Comparison of ENCODE assay signal across 11 cellular contexts in genomic region chr2:110105608-110106467, GRCh38. TPM values are rescaled to one million over a fixed set of nuclear protein-coding genes. Genes with fewer than 3 reads are reported as not detected.
A peak's percentile ranks its signal among the peaks of the same experiment; 100 is the strongest.
DNase-seq lines count a peak whose midpoint lies in the region; ATAC-seq, FAIRE-seq and TF ChIP-seq lines count a peak whose summit lies in the region.
"Had no signal": no experiment of that assay in that cellular context is flagged by ENCODE, and none has a peak within 500 bp of the region (broad histone marks: within the 10 kb centered on the region; RNA-seq: fewer than 3 reads in every experiment).

No MANE protein-coding gene starts in this region.

- peak overlapping the region; percentile 96 for H2AK5ac ChIP-seq in IMR-90 (ENCODE audit: low read depth, low read length)
- no peak overlapping the region for H2AK5ac ChIP-seq in neuronal stem cell (ENCODE audit: low read depth, low read length)

- intact Hi-C loops in Calu3 (cut with micrococcal nuclease; ENCODE audit: unreplicated experiment): loop anchor here (2.0 kb wide), 1 partner anchor 51 kb away; no protein-coding TSS in a partner anchor
- intact Hi-C loops in IMR-90 (cut with micrococcal nuclease): no loop called here
- intact Hi-C loops in pancreas (cut with DNase I): no loop called here

- H4K20me1 ChIP-seq in IMR-90 (ENCODE audit: insufficient read depth, low read length): no peaks in the 10 kb centered on the region
- no peaks in the 10 kb centered on the region for H4K20me1 ChIP-seq in MM.1S (ENCODE audit: insufficient read depth, low read length)

- H3K9me3 ChIP-seq in IMR-90 (ENCODE audit: control insufficient read depth, insufficient read depth, low read length) (no peaks in the 10 kb centered on the region), pancreas (no peaks in the 10 kb centered on the region), MM.1S (replicated peaks; ENCODE audit: insufficient read depth, low read length) (no peaks in the 10 kb centered on the region), neuronal stem cell (replicated peaks in 1 of 2; ENCODE audit: control insufficient read depth in 2 of 2, insufficient read depth in 1 of 2, low read depth in 1 of 2, low read length in 2 of 2) (no peaks in the 10 kb centered on the region)

- H2AK9ac ChIP-seq in IMR-90 (replicated peaks; ENCODE audit: low read depth, low read length, poor library complexity): peak overlapping the region; percentile 11

- peaks cover 95% of the 10 kb centered on the region for H3K4me1 Mint-ChIP-seq in Calu3 (ENCODE audit: low read depth, unreplicated experiment)

- H2BK120ac ChIP-seq in IMR-90 (ENCODE audit: low read depth, low read length): peak overlapping the region; percentile 85
- H2BK120ac ChIP-seq in neuronal stem cell (ENCODE audit: low read depth, low read length): no peak overlapping the region

- ATAC-seq in IMR-90 (ENCODE audit: low read depth) (no peak; the same call in 1 of the 2 replicates), pancreas (peak; percentile 44 to 60 (median 56))

- H3K9me2 ChIP-seq in MM.1S (replicated peaks; ENCODE audit: insufficient read depth, low read length): no peaks in the 10 kb centered on the region

- no peaks in the 10 kb centered on the region for H3K36me3 ChIP-seq in IMR-90 (ENCODE audit: control insufficient read depth, insufficient read depth, low read length)
- H3K36me3 ChIP-seq in pancreas: no peaks in the 10 kb centered on the region
- H3K36me3 ChIP-seq in MM.1S (replicated peaks; ENCODE audit: insufficient read depth, low read length): no peaks in the 10 kb centered on the region
- H3K36me3 ChIP-seq in neuronal stem cell (replicated peaks in 1 of 2; ENCODE audit: control insufficient read depth in 2 of 2, insufficient read depth in 2 of 2, low read length in 2 of 2): no peaks in the 10 kb centered on the region

- H3K27ac ChIP-seq in IMR-90 (ENCODE audit: insufficient read depth, low read length) (peak overlapping the region; percentile 60), pancreas (peak overlapping the region in 3 of 4 donors; percentile 26 to 75 (median 74)), MM.1S (ENCODE audit: low read length) (no peak overlapping the region), neuronal stem cell (replicated peaks; ENCODE audit: low read length) (no peak overlapping the region)

- H2BK20ac ChIP-seq in IMR-90 (ENCODE audit: low read depth, low read length): peak overlapping the region; percentile 75

- H4K5ac ChIP-seq in IMR-90 (ENCODE audit: low read depth, low read length): peak overlapping the region; percentile 83

- dilution Hi-C loops in IMR-90 (cut with HindIII; ENCODE audit: low sequenced_read_pairs, unreplicated experiment): no loop called here

- H3K4me3 ChIP-seq in IMR-90 (ENCODE audit: insufficient read depth, low read depth, low read length) (no peak overlapping the region), choroid plexus epithelial cell (ENCODE audit: low read depth, low read length) (no peak overlapping the region), pancreas (no peak overlapping the region), MM.1S (ENCODE audit: low read length) (no peak overlapping the region), neuronal stem cell (ENCODE audit: low read length in 2 of 2) (no peak overlapping the region)

- H3K18ac ChIP-seq in IMR-90 (ENCODE audit: low read depth, low read length): peak overlapping the region; percentile 75
- H3K18ac ChIP-seq in neuronal stem cell (ENCODE audit: low read length): no peak overlapping the region

- H4K8ac ChIP-seq in IMR-90 (ENCODE audit: low read depth in 2 of 2, low read length in 2 of 2) (peak overlapping the region; percentile 63 to 80; a peak in 3 of 4 replicates), neuronal stem cell (ENCODE audit: low read depth, low read length) (no peak overlapping the region)

- TF ChIP-seq CTCF in Calu3 (IDR thresholded peaks at IDR 0.05; ENCODE audit: unreplicated experiment) (no peak), IMR-90 (conservative IDR thresholded peaks at IDR 0.05; ENCODE audit: low read depth, low read length) (no peak), choroid plexus epithelial cell (conservative IDR thresholded peaks at IDR 0.05; ENCODE audit: low read depth, low read length) (no peak), pancreas (IDR thresholded peaks at IDR 0.05) (no peak), MM.1S (IDR thresholded peaks at IDR 0.05; ENCODE audit: low read length) (no peak)

- peak overlapping the region; percentile 81 for H2BK5ac ChIP-seq in IMR-90 (ENCODE audit: low read depth, low read length, poor library complexity, severe bottlenecking)
- H2BK5ac ChIP-seq in neuronal stem cell (ENCODE audit: low read length): no peak overlapping the region

- BruUV-seq in Calu3 (replicated peaks; lab: Mats Ljungman, UMichigan): no TSS peak
- no TSS peak for BruUV-seq in IMR-90 (replicated peaks; lab: Mats Ljungman, UMichigan)

- peak overlapping the region; percentile 48 for H3K4me3 Mint-ChIP-seq in Calu3 (ENCODE audit: low read depth, unreplicated experiment)

- no peak overlapping the region for H2BK12ac ChIP-seq in neuronal stem cell (ENCODE audit: low read length)

- no peaks in the 10 kb centered on the region for H3K79me2 ChIP-seq in MM.1S (ENCODE audit: low read length)

- H3F3A ChIP-seq in MM.1S (ENCODE audit: insufficient read depth, low read length): no peaks in the 10 kb centered on the region

- H3K9me3 Mint-ChIP-seq in Calu3 (ENCODE audit: low read depth, unreplicated experiment): no peaks in the 10 kb centered on the region

- H3K4me2 ChIP-seq in IMR-90 (ENCODE audit: low read depth, low read length): peak overlapping the region; percentile 23
- H3K4me2 ChIP-seq in MM.1S (ENCODE audit: low read depth, low read length): no peak overlapping the region
- no peak overlapping the region for H3K4me2 ChIP-seq in neuronal stem cell (ENCODE audit: insufficient read depth, low read length, poor library complexity, severe bottlenecking)

- H4K91ac ChIP-seq in IMR-90 (ENCODE audit: insufficient read depth, low read depth, low read length) (peak overlapping the region; percentile 88), neuronal stem cell (ENCODE audit: low read depth, low read length, poor library complexity) (no peak overlapping the region)

- peak overlapping the region; percentile 40; the same call in 1 of the 2 replicates for H3K9ac ChIP-seq in IMR-90 (ENCODE audit: low read depth, low read length)
- H3K9ac ChIP-seq in MM.1S (ENCODE audit: low read length): no peak overlapping the region
- H3K9ac ChIP-seq in neuronal stem cell (ENCODE audit: low read depth, low read length, poor library complexity): no peak overlapping the region

- CTCF ChIA-PET in Calu3 (lab: Charles Lee): interaction anchor here (3.5 kb wide), 1 partner anchor 10 kb away, joined by 34 read pairs; the partner anchor contains the start of gene MALL
- CTCF ChIA-PET in IMR-90 (lab: Yijun Ruan, JAX): interaction anchor here (0.6 to 2.2 kb wide), 2 partner anchors 10 to 542 kb away, joined by 5 to 7 read pairs; partner anchors contain the start of gene MALL

- H2BK15ac ChIP-seq in IMR-90 (ENCODE audit: low read depth, low read length) (peak overlapping the region; percentile 81; the same call in 2 of the 3 replicates), neuronal stem cell (ENCODE audit: low read length) (no peak overlapping the region)

- H2AFZ ChIP-seq in IMR-90 (replicated peaks; ENCODE audit: low read length, poor library complexity) (peak overlapping the region; percentile 54), MM.1S (ENCODE audit: low read length) (no peak overlapping the region), neuronal stem cell (ENCODE audit: low read length) (no peak overlapping the region)

- H3K27me3 Mint-ChIP-seq in Calu3 (ENCODE audit: unreplicated experiment): no peaks in the 10 kb centered on the region

- TF ChIP-seq RAD21 in IMR-90 (IDR thresholded peaks at IDR 0.05; ENCODE audit: low read length): no peak

- no peak for TF ChIP-seq POLR2A in IMR-90 (IDR thresholded peaks at IDR 0.05; ENCODE audit: low read depth, low read length)

- POLR2A ChIA-PET in IMR-90 (lab: Charles Lee; ENCODE audit: unreplicated experiment): no interaction called here

- H3K27ac Mint-ChIP-seq in Calu3 (ENCODE audit: unreplicated experiment): peak overlapping the region; percentile 98

- peaks cover 34% of the 10 kb centered on the region for H3K9me1 ChIP-seq in IMR-90 (ENCODE audit: insufficient read depth, low read length)

- FAIRE-seq in pancreas (lab: Jason Lieb, UNC): no peak
- no peak for FAIRE-seq in frontal cortex (lab: Jason Lieb, UNC)
- FAIRE-seq: GM12892 had no signal

- H3K4me1 ChIP-seq in IMR-90 (ENCODE audit: control insufficient read depth, insufficient read depth, low read length) (peaks cover 31% of the 10 kb centered on the region), pancreas (peaks cover 0 to 8% (median 0%) of the 10 kb centered on the region in 3 donors), MM.1S (ENCODE audit: low read length) (no peaks in the 10 kb centered on the region), neuronal stem cell (ENCODE audit: control insufficient read depth in 2 of 2, insufficient read depth in 1 of 2, low read depth in 1 of 2, low read length in 2 of 2) (peaks cover 0 to 1% of the 10 kb centered on the region in 2 donors)

- peak; percentile 84 for DNase-seq in Calu3
- DNase-seq in IMR-90: peak; percentile 66
- peak; percentile 31 for DNase-seq in choroid plexus epithelial cell (ENCODE audit: low read depth)
- no peak for DNase-seq in pancreas
- no peak for DNase-seq in MM.1S
- no peak for DNase-seq in T-helper 9 cell
- DNase-seq in frontal cortex (ENCODE audit: low spot score in 2 of 2): no peak
- DNase-seq in neuronal stem cell (ENCODE audit: low spot score): no peak
- DNase-seq: NCI-H774, retina had no signal

- H3K23ac ChIP-seq in IMR-90 (ENCODE audit: low read depth, low read length) (peak overlapping the region; percentile 14; the same call in 1 of the 2 replicates), neuronal stem cell (ENCODE audit: low read depth, low read length, poor library complexity) (no peak overlapping the region)

- H3K4ac ChIP-seq in IMR-90 (ENCODE audit: low read depth, low read length): peak overlapping the region; percentile 83
- H3K4ac ChIP-seq in neuronal stem cell (ENCODE audit: low read length): no peak overlapping the region

- peak overlapping the region; percentile 35; the same call in 1 of the 2 replicates for H3K56ac ChIP-seq in IMR-90 (ENCODE audit: extremely low read depth, insufficient read depth, low read length)

- peaks cover 33% of the 10 kb centered on the region for H3K36me3 Mint-ChIP-seq in Calu3 (ENCODE audit: insufficient read depth, unreplicated experiment)

- H3K14ac ChIP-seq in IMR-90 (replicated peaks; ENCODE audit: low read depth, low read length): peak overlapping the region; percentile 75
- no peak overlapping the region for H3K14ac ChIP-seq in neuronal stem cell (ENCODE audit: low read length)

- in situ Hi-C loops in IMR-90 (cut with MboI; ENCODE audit: low sequenced_read_pairs): no loop called here

- no peaks in the 10 kb centered on the region for H3K27me3 ChIP-seq in IMR-90 (ENCODE audit: control insufficient read depth, insufficient read depth, low read length)
- no peaks in the 10 kb centered on the region for H3K27me3 ChIP-seq in pancreas
- H3K27me3 ChIP-seq in MM.1S (replicated peaks; ENCODE audit: insufficient read depth, low read length): no peaks in the 10 kb centered on the region
- peaks cover 0 to 11% (median 0%) of the 10 kb centered on the region in 3 experiments for H3K27me3 ChIP-seq in neuronal stem cell (ENCODE audit: control insufficient read depth in 3 of 3, insufficient read depth in 3 of 3, low read depth in 1 of 3, low read length in 3 of 3)

- H3K79me1 ChIP-seq in IMR-90 (ENCODE audit: low read depth in 1 of 2, low read length in 2 of 2) (peaks cover 0 to 4% of the 10 kb centered on the region in 2 experiments; a peak in 1 of 4 replicates), neuronal stem cell (ENCODE audit: low read depth, low read length) (no peaks in the 10 kb centered on the region)

- no CpG with 5 or more reads among the region's 8 CpGs for WGBS in IMR-90 (ENCODE audit: extremely low coverage in 2 of 2, insufficient read length in 1 of 2), 2 experiments
- WGBS in pancreas, 2 donors: 25 to 26% methylated on average over 8 of the region's 8 CpGs
- no CpG with 5 or more reads among the region's 8 CpGs for WGBS in neuronal stem cell (ENCODE audit: extremely low coverage in 2 of 2, insufficient read length in 2 of 2, insufficient replicate concordance in 1 of 2), 2 donors

RNA-seq across cellular contexts. Expression of gene MALL, which starts 9.8 kb away (rescaled TPM):
- total RNA-seq in Calu3 (2022): 51.5 and 72.6 TPM in 2 replicates
- 1.6 and 2.2 TPM in 2 replicates for total RNA-seq in IMR-90 (2012; rRNA removed)
- polyA plus RNA-seq in IMR-90 (2012; rRNA removed): 1.2 and 1.6 TPM in 2 replicates
- polyA plus RNA-seq in IMR-90 (2012; cell fraction: cytosol; rRNA removed): 1.0 and 1.4 TPM in 2 replicates
- 0.37 and 0.46 TPM in 2 replicates for polyA plus RNA-seq in IMR-90 (2012; cell fraction: nucleus; rRNA removed; ENCODE audit: low replicate concordance)
- 10 to 100 TPM in 2 of 6 donors, 1 to 10 TPM in 4; 2.4 to 12.9 (median 4.3) TPM for total RNA-seq in pancreas
- polyA plus RNA-seq in pancreas: 1 to 10 TPM; 2.5 to 4.2 TPM
- 2.9 TPM for total RNA-seq in frontal cortex
- 2.7 TPM for polyA plus RNA-seq in neuronal stem cell (2013, experiment 1 of 2)
- 3.0 TPM for polyA plus RNA-seq in neuronal stem cell (2013, experiment 2 of 2)

Comparison
In these comparisons a context has a peak if more than half of its experiments do, and no peak if none do; other contexts are left out.
1. DNase-seq: peak in Calu3 (single experiment), IMR-90 (single experiment) and choroid plexus epithelial cell (single experiment); none in pancreas (0 of 6), MM.1S (single experiment), T-helper 9 cell (single experiment), frontal cortex (0 of 2) and neuronal stem cell (single experiment).
2. H3K27ac ChIP-seq: peak in IMR-90 (single experiment) and pancreas (3 of 4); none in MM.1S (single experiment) and neuronal stem cell (single experiment).